1 cellular context compared by ENCODE assay signal in the genomic region with DNA sequence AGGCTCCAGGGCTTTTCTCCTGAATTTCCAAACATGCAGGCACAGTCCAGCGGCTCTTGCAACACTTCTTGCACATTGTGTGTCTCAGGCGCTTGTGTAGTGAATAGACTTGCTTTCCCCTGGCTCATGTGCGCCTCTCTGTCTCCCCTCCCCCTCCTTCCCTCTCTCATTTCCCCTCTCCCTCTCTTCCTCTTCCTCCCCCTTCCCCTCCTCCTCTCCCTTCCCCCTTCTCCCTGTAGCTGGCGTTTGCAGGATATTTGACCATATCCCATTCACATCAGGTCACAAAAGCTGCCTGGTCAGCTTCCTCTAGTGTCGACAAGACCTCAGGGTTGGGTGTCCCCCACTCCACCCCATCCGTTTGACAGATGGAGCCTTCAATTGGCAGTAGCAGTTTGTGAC.
TF ChIP-seq lines count a peak whose summit lies in the region.

No MANE protein-coding gene starts in this region.

TF ChIP-seq in GM23338, 12 proteins besides CTCF, POLR2A, EP300 and RAD21 (continued from another document):
- TF ChIP-seq, protein P1, sequence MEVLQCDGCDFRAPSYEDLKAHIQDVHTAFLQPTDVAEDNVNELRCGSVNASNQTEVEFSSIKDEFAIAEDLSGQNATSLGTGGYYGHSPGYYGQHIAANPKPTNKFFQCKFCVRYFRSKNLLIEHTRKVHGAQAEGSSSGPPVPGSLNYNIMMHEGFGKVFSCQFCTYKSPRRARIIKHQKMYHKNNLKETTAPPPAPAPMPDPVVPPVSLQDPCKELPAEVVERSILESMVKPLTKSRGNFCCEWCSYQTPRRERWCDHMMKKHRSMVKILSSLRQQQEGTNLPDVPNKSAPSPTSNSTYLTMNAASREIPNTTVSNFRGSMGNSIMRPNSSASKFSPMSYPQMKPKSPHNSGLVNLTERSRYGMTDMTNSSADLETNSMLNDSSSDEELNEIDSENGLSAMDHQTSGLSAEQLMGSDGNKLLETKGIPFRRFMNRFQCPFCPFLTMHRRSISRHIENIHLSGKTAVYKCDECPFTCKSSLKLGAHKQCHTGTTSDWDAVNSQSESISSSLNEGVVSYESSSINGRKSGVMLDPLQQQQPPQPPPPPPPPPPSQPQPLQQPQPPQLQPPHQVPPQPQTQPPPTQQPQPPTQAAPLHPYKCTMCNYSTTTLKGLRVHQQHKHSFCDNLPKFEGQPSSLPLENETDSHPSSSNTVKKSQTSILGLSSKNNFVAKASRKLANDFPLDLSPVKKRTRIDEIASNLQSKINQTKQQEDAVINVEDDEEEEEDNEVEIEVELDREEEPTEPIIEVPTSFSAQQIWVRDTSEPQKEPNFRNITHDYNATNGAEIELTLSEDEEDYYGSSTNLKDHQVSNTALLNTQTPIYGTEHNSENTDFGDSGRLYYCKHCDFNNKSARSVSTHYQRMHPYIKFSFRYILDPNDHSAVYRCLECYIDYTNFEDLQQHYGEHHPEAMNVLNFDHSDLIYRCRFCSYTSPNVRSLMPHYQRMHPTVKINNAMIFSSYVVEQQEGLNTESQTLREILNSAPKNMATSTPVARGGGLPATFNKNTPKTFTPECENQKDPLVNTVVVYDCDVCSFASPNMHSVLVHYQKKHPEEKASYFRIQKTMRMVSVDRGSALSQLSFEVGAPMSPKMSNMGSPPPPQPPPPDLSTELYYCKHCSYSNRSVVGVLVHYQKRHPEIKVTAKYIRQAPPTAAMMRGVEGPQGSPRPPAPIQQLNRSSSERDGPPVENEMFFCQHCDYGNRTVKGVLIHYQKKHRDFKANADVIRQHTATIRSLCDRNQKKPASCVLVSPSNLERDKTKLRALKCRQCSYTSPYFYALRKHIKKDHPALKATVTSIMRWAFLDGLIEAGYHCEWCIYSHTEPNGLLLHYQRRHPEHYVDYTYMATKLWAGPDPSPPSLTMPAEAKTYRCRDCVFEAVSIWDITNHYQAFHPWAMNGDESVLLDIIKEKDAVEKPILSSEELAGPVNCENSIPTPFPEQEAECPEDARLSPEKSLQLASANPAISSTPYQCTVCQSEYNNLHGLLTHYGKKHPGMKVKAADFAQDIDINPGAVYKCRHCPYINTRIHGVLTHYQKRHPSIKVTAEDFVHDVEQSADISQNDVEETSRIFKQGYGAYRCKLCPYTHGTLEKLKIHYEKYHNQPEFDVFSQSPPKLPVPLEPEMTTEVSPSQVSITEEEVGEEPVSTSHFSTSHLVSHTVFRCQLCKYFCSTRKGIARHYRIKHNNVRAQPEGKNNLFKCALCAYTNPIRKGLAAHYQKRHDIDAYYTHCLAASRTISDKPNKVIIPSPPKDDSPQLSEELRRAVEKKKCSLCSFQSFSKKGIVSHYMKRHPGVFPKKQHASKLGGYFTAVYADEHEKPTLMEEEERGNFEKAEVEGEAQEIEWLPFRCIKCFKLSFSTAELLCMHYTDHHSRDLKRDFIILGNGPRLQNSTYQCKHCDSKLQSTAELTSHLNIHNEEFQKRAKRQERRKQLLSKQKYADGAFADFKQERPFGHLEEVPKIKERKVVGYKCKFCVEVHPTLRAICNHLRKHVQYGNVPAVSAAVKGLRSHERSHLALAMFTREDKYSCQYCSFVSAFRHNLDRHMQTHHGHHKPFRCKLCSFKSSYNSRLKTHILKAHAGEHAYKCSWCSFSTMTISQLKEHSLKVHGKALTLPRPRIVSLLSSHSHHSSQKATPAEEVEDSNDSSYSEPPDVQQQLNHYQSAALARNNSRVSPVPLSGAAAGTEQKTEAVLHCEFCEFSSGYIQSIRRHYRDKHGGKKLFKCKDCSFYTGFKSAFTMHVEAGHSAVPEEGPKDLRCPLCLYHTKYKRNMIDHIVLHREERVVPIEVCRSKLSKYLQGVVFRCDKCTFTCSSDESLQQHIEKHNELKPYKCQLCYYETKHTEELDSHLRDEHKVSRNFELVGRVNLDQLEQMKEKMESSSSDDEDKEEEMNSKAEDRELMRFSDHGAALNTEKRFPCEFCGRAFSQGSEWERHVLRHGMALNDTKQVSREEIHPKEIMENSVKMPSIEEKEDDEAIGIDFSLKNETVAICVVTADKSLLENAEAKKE (CRISPR knock-in tag; IDR thresholded peaks at IDR 0.05) = no peak
- TF ChIP-seq ZNF114 (CRISPR knock-in tag; IDR thresholded peaks at IDR 0.05) = no peak
- TF ChIP-seq ZNF331 (CRISPR knock-in tag; IDR thresholded peaks at IDR 0.05; ENCODE audit: low read depth) = no peak
- TF ChIP-seq, protein P2, sequence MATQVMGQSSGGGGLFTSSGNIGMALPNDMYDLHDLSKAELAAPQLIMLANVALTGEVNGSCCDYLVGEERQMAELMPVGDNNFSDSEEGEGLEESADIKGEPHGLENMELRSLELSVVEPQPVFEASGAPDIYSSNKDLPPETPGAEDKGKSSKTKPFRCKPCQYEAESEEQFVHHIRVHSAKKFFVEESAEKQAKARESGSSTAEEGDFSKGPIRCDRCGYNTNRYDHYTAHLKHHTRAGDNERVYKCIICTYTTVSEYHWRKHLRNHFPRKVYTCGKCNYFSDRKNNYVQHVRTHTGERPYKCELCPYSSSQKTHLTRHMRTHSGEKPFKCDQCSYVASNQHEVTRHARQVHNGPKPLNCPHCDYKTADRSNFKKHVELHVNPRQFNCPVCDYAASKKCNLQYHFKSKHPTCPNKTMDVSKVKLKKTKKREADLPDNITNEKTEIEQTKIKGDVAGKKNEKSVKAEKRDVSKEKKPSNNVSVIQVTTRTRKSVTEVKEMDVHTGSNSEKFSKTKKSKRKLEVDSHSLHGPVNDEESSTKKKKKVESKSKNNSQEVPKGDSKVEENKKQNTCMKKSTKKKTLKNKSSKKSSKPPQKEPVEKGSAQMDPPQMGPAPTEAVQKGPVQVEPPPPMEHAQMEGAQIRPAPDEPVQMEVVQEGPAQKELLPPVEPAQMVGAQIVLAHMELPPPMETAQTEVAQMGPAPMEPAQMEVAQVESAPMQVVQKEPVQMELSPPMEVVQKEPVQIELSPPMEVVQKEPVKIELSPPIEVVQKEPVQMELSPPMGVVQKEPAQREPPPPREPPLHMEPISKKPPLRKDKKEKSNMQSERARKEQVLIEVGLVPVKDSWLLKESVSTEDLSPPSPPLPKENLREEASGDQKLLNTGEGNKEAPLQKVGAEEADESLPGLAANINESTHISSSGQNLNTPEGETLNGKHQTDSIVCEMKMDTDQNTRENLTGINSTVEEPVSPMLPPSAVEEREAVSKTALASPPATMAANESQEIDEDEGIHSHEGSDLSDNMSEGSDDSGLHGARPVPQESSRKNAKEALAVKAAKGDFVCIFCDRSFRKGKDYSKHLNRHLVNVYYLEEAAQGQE (IDR thresholded peaks at IDR 0.05; ENCODE audit: unreplicated experiment) = no peak
TF ChIP-seq in GM23338: peak in this region for 0.
